In genomic region chr15:61834076-61834697, GRCh38 we compare ENCODE assay signal across 1 cellular context.
TF ChIP-seq lines count a peak whose summit lies in the region.

No MANE protein-coding gene starts in this region.

TF ChIP-seq in GM23338, 12 proteins besides CTCF, POLR2A, EP300 and RAD21 (continued from another document):
- TF ChIP-seq, protein P1, sequence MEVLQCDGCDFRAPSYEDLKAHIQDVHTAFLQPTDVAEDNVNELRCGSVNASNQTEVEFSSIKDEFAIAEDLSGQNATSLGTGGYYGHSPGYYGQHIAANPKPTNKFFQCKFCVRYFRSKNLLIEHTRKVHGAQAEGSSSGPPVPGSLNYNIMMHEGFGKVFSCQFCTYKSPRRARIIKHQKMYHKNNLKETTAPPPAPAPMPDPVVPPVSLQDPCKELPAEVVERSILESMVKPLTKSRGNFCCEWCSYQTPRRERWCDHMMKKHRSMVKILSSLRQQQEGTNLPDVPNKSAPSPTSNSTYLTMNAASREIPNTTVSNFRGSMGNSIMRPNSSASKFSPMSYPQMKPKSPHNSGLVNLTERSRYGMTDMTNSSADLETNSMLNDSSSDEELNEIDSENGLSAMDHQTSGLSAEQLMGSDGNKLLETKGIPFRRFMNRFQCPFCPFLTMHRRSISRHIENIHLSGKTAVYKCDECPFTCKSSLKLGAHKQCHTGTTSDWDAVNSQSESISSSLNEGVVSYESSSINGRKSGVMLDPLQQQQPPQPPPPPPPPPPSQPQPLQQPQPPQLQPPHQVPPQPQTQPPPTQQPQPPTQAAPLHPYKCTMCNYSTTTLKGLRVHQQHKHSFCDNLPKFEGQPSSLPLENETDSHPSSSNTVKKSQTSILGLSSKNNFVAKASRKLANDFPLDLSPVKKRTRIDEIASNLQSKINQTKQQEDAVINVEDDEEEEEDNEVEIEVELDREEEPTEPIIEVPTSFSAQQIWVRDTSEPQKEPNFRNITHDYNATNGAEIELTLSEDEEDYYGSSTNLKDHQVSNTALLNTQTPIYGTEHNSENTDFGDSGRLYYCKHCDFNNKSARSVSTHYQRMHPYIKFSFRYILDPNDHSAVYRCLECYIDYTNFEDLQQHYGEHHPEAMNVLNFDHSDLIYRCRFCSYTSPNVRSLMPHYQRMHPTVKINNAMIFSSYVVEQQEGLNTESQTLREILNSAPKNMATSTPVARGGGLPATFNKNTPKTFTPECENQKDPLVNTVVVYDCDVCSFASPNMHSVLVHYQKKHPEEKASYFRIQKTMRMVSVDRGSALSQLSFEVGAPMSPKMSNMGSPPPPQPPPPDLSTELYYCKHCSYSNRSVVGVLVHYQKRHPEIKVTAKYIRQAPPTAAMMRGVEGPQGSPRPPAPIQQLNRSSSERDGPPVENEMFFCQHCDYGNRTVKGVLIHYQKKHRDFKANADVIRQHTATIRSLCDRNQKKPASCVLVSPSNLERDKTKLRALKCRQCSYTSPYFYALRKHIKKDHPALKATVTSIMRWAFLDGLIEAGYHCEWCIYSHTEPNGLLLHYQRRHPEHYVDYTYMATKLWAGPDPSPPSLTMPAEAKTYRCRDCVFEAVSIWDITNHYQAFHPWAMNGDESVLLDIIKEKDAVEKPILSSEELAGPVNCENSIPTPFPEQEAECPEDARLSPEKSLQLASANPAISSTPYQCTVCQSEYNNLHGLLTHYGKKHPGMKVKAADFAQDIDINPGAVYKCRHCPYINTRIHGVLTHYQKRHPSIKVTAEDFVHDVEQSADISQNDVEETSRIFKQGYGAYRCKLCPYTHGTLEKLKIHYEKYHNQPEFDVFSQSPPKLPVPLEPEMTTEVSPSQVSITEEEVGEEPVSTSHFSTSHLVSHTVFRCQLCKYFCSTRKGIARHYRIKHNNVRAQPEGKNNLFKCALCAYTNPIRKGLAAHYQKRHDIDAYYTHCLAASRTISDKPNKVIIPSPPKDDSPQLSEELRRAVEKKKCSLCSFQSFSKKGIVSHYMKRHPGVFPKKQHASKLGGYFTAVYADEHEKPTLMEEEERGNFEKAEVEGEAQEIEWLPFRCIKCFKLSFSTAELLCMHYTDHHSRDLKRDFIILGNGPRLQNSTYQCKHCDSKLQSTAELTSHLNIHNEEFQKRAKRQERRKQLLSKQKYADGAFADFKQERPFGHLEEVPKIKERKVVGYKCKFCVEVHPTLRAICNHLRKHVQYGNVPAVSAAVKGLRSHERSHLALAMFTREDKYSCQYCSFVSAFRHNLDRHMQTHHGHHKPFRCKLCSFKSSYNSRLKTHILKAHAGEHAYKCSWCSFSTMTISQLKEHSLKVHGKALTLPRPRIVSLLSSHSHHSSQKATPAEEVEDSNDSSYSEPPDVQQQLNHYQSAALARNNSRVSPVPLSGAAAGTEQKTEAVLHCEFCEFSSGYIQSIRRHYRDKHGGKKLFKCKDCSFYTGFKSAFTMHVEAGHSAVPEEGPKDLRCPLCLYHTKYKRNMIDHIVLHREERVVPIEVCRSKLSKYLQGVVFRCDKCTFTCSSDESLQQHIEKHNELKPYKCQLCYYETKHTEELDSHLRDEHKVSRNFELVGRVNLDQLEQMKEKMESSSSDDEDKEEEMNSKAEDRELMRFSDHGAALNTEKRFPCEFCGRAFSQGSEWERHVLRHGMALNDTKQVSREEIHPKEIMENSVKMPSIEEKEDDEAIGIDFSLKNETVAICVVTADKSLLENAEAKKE (CRISPR knock-in tag; IDR thresholded peaks at IDR 0.05), result no peak
- TF ChIP-seq EZH2phosphoT487 (IDR thresholded peaks at IDR 0.05; ENCODE audit: unreplicated experiment) (no peak), EZH2 (IDR thresholded peaks at IDR 0.05; ENCODE audit: low read depth, unreplicated experiment) (no peak), ZNF331 (CRISPR knock-in tag; IDR thresholded peaks at IDR 0.05; ENCODE audit: low read depth) (no peak)
- TF ChIP-seq, protein P2, sequence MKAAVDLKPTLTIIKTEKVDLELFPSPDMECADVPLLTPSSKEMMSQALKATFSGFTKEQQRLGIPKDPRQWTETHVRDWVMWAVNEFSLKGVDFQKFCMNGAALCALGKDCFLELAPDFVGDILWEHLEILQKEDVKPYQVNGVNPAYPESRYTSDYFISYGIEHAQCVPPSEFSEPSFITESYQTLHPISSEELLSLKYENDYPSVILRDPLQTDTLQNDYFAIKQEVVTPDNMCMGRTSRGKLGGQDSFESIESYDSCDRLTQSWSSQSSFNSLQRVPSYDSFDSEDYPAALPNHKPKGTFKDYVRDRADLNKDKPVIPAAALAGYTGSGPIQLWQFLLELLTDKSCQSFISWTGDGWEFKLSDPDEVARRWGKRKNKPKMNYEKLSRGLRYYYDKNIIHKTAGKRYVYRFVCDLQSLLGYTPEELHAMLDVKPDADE (IDR thresholded peaks at IDR 0.05), result no peak
